Comparison of ENCODE assay signal across 11 cellular contexts in the genomic region with DNA sequence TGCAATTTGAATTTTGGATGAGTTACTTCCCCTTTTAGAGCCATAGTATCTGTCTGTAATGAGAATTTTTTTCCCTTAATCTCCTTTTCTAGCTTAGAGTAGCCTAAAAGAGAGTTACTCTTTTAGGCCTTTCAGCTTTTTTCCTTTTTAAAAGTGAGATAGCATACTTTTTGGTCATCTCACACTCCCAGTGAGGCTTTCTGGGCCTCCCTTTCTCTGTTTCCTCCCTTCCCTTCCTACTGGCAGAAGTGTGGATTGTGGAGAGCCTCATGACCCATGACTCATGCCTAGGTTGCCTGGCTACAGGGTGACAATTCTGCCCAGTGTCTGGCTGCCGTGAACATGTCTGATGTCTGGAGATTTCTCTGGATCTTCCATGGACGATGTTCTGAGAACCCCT. TPM values are rescaled to one million over a fixed set of nuclear protein-coding genes. Genes with fewer than 3 reads are reported as not detected.
DNase-seq lines count a peak whose midpoint lies in the region; ATAC-seq and TF ChIP-seq lines count a peak whose summit lies in the region.
"Had no signal": no experiment of that assay in that cellular context is flagged by ENCODE, and none has a peak within 500 bp of the region (broad histone marks: within the 10 kb centered on the region; RNA-seq: fewer than 3 reads in every experiment).

No MANE protein-coding gene starts in this region.

- H3K27me3 ChIP-seq in BE2C = peaks cover 61% of the 10 kb centered on the region
- H3K27me3 ChIP-seq in neuronal stem cell (ENCODE audit: control insufficient read depth in 3 of 3, insufficient read depth in 3 of 3, low read depth in 1 of 3, low read length in 3 of 3) = peaks cover 0 to 7% (median 0%) of the 10 kb centered on the region in 3 experiments

- H2AK5ac ChIP-seq in neuronal stem cell (ENCODE audit: low read depth, low read length) = no peak overlapping the region

- H3K4me2 ChIP-seq in neuronal stem cell (ENCODE audit: insufficient read depth, low read length, poor library complexity, severe bottlenecking) = no peak overlapping the region

- no peak overlapping the region for H4K91ac ChIP-seq in neuronal stem cell (ENCODE audit: low read depth, low read length, poor library complexity)

- H2BK5ac ChIP-seq in neuronal stem cell (ENCODE audit: low read length) = no peak overlapping the region

- H3K27ac ChIP-seq in neuronal stem cell (replicated peaks; ENCODE audit: low read length) = no peak overlapping the region

- H3K4me1 ChIP-seq in BE2C (no peaks in the 10 kb centered on the region), neuronal stem cell (ENCODE audit: control insufficient read depth in 2 of 2, insufficient read depth in 1 of 2, low read depth in 1 of 2, low read length in 2 of 2) (peaks cover 0 to 2% of the 10 kb centered on the region in 2 donors)

- H3K23ac ChIP-seq in neuronal stem cell (ENCODE audit: low read depth, low read length, poor library complexity) = no peak overlapping the region

- H3K36me3 ChIP-seq in BE2C (no peaks in the 10 kb centered on the region), neuronal stem cell (replicated peaks in 1 of 2; ENCODE audit: control insufficient read depth in 2 of 2, insufficient read depth in 2 of 2, low read length in 2 of 2) (no peaks in the 10 kb centered on the region)

- TF ChIP-seq CTCF in BE2C (IDR thresholded peaks at IDR 0.05; ENCODE audit: low read depth, low read length) = no peak
- TF ChIP-seq CTCF in epithelial cell of proximal tubule (conservative IDR thresholded peaks at IDR 0.05; ENCODE audit: low read depth, low read length) = no peak

- H2AFZ ChIP-seq in neuronal stem cell (ENCODE audit: low read length) = peak overlapping the region; percentile 59

- DNase-seq in BE2C = peak; percentile 18
- peak; percentile 39 for DNase-seq in NCI-H69 (lab: John Stamatoyannopoulos, UW)
- DNase-seq in epithelial cell of proximal tubule (ENCODE audit: low read depth) = peak; percentile 74
- DNase-seq in neuronal stem cell (ENCODE audit: low spot score) = no peak
- DNase-seq in activated CD8-positive, alpha-beta memory T cell treated with anti-CD3 and anti-CD28 coated beads, Interleukin-2, amount 50 U/mL, for 4 hours = no peak
- no peak for DNase-seq in retina
- DNase-seq in cerebellum (ENCODE audit: low spot score) = no peak
- no peak for DNase-seq in stimulated activated naive CD8-positive, alpha-beta T cell treated with anti-CD3 and anti-CD28 coated beads, Interleukin-15, Interleukin-2, amounts not matched to agents 100 U/mL and 50 U/mL, for 24 hours
- DNase-seq: activated effector memory CD4-positive, alpha-beta T cell treated with anti-CD3 and anti-CD28 coated beads, Interleukin-2, amount 50 U/mL, for 16 hours had no signal

- H3K14ac ChIP-seq in neuronal stem cell (ENCODE audit: low read length) = no peak overlapping the region

- no peaks in the 10 kb centered on the region for H3K79me1 ChIP-seq in neuronal stem cell (ENCODE audit: low read depth, low read length)

- ATAC-seq in stimulated activated naive CD8-positive, alpha-beta T cell treated with anti-CD3 and anti-CD28 coated beads, Interleukin-15, Interleukin-2, amounts not matched to agents 100 U/mL and 50 U/mL, for 24 hours = no peak

- WGBS in neuronal stem cell (ENCODE audit: extremely low coverage in 2 of 2, insufficient read length in 2 of 2, insufficient replicate concordance in 1 of 2), 2 donors = no CpG with 5 or more reads among the region's 2 CpGs

- H2BK15ac ChIP-seq in neuronal stem cell (ENCODE audit: low read length) = no peak overlapping the region

- H2BK120ac ChIP-seq in neuronal stem cell (ENCODE audit: low read depth, low read length) = no peak overlapping the region

- H3K9ac ChIP-seq in neuronal stem cell (ENCODE audit: low read depth, low read length, poor library complexity) = no peak overlapping the region

- H3K9me3 ChIP-seq in BE2C (no peaks in the 10 kb centered on the region), neuronal stem cell (replicated peaks in 1 of 2; ENCODE audit: control insufficient read depth in 2 of 2, insufficient read depth in 1 of 2, low read depth in 1 of 2, low read length in 2 of 2) (no peaks in the 10 kb centered on the region)

- H3K4me3 ChIP-seq in BE2C (ENCODE audit: low read depth, low read length) = no peak overlapping the region
- H3K4me3 ChIP-seq in epithelial cell of proximal tubule (ENCODE audit: low read depth, low read length) = no peak overlapping the region
- H3K4me3 ChIP-seq in neuronal stem cell (ENCODE audit: low read length in 2 of 2) = no peak overlapping the region

- H2BK12ac ChIP-seq in neuronal stem cell (ENCODE audit: low read length) = no peak overlapping the region

- no peak overlapping the region for H3K4ac ChIP-seq in neuronal stem cell (ENCODE audit: low read length)

- H3K18ac ChIP-seq in neuronal stem cell (ENCODE audit: low read length) = no peak overlapping the region

- H4K8ac ChIP-seq in neuronal stem cell (ENCODE audit: low read depth, low read length) = no peak overlapping the region

RNA-seq across cellular contexts. Expression of gene KRT23, which starts 15.2 kb away (rescaled TPM):
- not detected for polyA plus RNA-seq in BE2C (2012; ENCODE audit: insufficient read depth, insufficient read length, low read depth)
- total RNA-seq in epithelial cell of proximal tubule = 13.4 and 17.1 TPM in 2 replicates
- 0.66 TPM for polyA plus RNA-seq in neuronal stem cell (2013, experiment 1 of 2)
- polyA plus RNA-seq in neuronal stem cell (2013, experiment 2 of 2) = 0.80 TPM
- not detected for total RNA-seq in cerebellum
- total RNA-seq: right cardiac atrium had no signal
- polyA plus RNA-seq: IgD-negative memory B cell, right cardiac atrium had no signal

RNA-seq across cellular contexts. Expression of gene KRT20, which starts 37.2 kb away (rescaled TPM):
- not detected for polyA plus RNA-seq in BE2C (2012; ENCODE audit: insufficient read depth, insufficient read length, low read depth)
- total RNA-seq in epithelial cell of proximal tubule (not detected in 2 replicates), cerebellum (0.82 TPM)
- not detected for polyA plus RNA-seq in neuronal stem cell (2013, experiment 1 of 2)
- not detected for polyA plus RNA-seq in neuronal stem cell (2013, experiment 2 of 2)
- total RNA-seq: right cardiac atrium had no signal
- polyA plus RNA-seq: IgD-negative memory B cell had no signal

RNA-seq across cellular contexts. Expression of gene KRT39, which starts 44.5 kb away (rescaled TPM):
- not detected for polyA plus RNA-seq in BE2C (2012; ENCODE audit: insufficient read depth, insufficient read length, low read depth)
- total RNA-seq in epithelial cell of proximal tubule (not detected in 2 replicates), cerebellum (not detected)
- polyA plus RNA-seq in neuronal stem cell (2013, experiment 1 of 2) = not detected
- polyA plus RNA-seq in neuronal stem cell (2013, experiment 2 of 2) = not detected
- total RNA-seq: right cardiac atrium had no signal
- polyA plus RNA-seq: IgD-negative memory B cell, right cardiac atrium had no signal

RNA-seq across cellular contexts. Expression of gene KRT12, which starts 55.2 kb away (rescaled TPM):
- polyA plus RNA-seq in BE2C (2012; ENCODE audit: insufficient read depth, insufficient read length, low read depth) = 0.74 TPM
- total RNA-seq in epithelial cell of proximal tubule = not detected in 2 replicates
- polyA plus RNA-seq in neuronal stem cell (2013, experiment 1 of 2) = not detected
- not detected for polyA plus RNA-seq in neuronal stem cell (2013, experiment 2 of 2)
- total RNA-seq in cerebellum = not detected
- total RNA-seq: right cardiac atrium had no signal
- polyA plus RNA-seq: IgD-negative memory B cell, right cardiac atrium had no signal

Comparison
In these comparisons a context has a peak if more than half of its experiments do, and no peak if none do; other contexts are left out.
1. DNase-seq: peak in BE2C (single experiment), NCI-H69 (single experiment) and epithelial cell of proximal tubule (single experiment); none in neuronal stem cell (single experiment), activated CD8-positive, alpha-beta memory T cell treated with anti-CD3 and anti-CD28 coated beads, Interleukin-2, amount 50 U/mL, for 4 hours (single experiment), retina (single experiment), cerebellum (single experiment) and stimulated activated naive CD8-positive, alpha-beta T cell treated with anti-CD3 and anti-CD28 coated beads, Interleukin-15, Interleukin-2, amounts not matched to agents 100 U/mL and 50 U/mL, for 24 hours (single experiment).
2. RNA of gene KRT23, which starts 15.2 kb away (total RNA-seq): 13.4 to 17.1 TPM in epithelial cell of proximal tubule; not detected in cerebellum (single experiment); every median in the first group is over 10 times any median in the second.